1 cellular context compared by ENCODE assay signal in the genomic region with DNA sequence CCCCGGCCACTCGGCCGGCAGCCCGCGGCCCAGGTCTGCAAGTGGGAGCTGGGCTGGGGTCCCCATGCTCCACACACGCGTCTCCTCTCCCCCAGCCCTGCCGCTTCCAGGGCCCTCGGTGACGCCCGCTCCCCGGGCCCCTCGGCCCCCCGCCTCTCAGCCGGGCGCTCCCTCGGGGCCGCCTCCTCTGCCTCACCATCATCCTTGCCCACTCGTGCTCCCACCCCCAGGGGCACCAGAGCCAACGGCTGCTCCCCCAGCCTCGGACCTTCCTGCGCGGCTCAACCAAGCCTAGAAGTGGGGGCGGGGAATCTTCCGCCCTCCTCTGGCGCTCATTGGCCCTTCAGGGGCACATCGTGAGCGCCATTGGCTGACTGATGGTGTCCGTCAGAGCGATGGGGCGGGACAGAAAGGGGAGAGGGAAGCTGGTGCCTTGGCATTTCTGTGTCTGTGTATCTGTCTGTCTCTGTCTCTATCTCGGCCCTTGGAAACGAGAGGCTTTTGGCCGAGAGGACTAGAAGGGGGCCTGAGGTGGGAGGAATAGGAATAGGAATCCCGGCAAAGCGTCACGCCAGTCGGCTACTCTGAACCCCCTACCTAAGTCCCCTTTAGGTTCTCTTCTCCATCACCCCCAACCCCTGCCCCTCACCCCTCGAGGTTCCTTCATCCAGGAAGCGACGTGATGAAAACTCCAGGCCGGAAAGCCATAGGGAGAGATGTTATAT.
TF ChIP-seq lines count a peak whose summit lies in the region.

No MANE protein-coding gene starts in this region.

TF ChIP-seq in HepG2, 621 proteins besides CTCF, POLR2A, EP300 and RAD21 (continued from another document and continues in another):
- no peak; the same call in 1 of the 2 replicates for TF ChIP-seq ZNF142 (CRISPR knock-in tag; IDR thresholded peaks at IDR 0.05)
- no peak for TF ChIP-seq ZNF607 (CRISPR knock-in tag; IDR thresholded peaks at IDR 0.05; ENCODE audit: borderline replicate concordance)
- 0 out of 2 replicates have a peak, but pooled peaks have one; percentile 71 for TF ChIP-seq ZNF318 (CRISPR knock-in tag; IDR thresholded peaks at IDR 0.05)
- no peak for TF ChIP-seq ZNF616 (CRISPR knock-in tag; IDR thresholded peaks at IDR 0.05; ENCODE audit: low read depth)
- no peak for TF ChIP-seq JDP2 (CRISPR knock-in tag; IDR thresholded peaks at IDR 0.05; ENCODE audit: borderline replicate concordance)
- TF ChIP-seq ATRX (CRISPR knock-in tag; IDR thresholded peaks at IDR 0.05; ENCODE audit: borderline replicate concordance), result no peak
- no peak for TF ChIP-seq NFATC3 (CRISPR knock-in tag; IDR thresholded peaks at IDR 0.05)
- no peak for TF ChIP-seq ZFP36L1 (CRISPR knock-in tag; IDR thresholded peaks at IDR 0.05)
- no peak for TF ChIP-seq FLYWCH1 (CRISPR knock-in tag; IDR thresholded peaks at IDR 0.05)
- TF ChIP-seq ASH2L (IDR thresholded peaks at IDR 0.05; ENCODE audit: insufficient read length, low read depth, low read length), result peak; percentile 65
- no peak for TF ChIP-seq HHEX (CRISPR knock-in tag; IDR thresholded peaks at IDR 0.05)
- peak; percentile 68; the same call in 1 of the 2 replicates for TF ChIP-seq SOX13 (IDR thresholded peaks at IDR 0.05)
- peak in 1 of 2 experiments; percentile 35; a peak in 1 of 4 replicates for TF ChIP-seq SOX13 (CRISPR knock-in tag; conservative IDR thresholded peaks at IDR 0.05 in 1 of 2, IDR thresholded peaks at IDR 0.05 in 1 of 2)
- TF ChIP-seq, protein P1, sequence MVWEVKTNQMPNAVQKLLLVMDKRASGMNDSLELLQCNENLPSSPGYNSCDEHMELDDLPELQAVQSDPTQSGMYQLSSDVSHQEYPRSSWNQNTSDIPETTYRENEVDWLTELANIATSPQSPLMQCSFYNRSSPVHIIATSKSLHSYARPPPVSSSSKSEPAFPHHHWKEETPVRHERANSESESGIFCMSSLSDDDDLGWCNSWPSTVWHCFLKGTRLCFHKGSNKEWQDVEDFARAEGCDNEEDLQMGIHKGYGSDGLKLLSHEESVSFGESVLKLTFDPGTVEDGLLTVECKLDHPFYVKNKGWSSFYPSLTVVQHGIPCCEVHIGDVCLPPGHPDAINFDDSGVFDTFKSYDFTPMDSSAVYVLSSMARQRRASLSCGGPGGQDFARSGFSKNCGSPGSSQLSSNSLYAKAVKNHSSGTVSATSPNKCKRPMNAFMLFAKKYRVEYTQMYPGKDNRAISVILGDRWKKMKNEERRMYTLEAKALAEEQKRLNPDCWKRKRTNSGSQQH (CRISPR knock-in tag; IDR thresholded peaks at IDR 0.05; ENCODE audit: low read depth), result no peak
- no peak for TF ChIP-seq SMARCC2 (IDR thresholded peaks at IDR 0.05)
- TF ChIP-seq SP140L (CRISPR knock-in tag; IDR thresholded peaks at IDR 0.05; ENCODE audit: borderline replicate concordance), result no peak
- no peak for TF ChIP-seq RARA (CRISPR knock-in tag; IDR thresholded peaks at IDR 0.05)
- no peak for TF ChIP-seq MXD4 (CRISPR knock-in tag; IDR thresholded peaks at IDR 0.05)
- TF ChIP-seq ZNF33A (CRISPR knock-in tag; IDR thresholded peaks at IDR 0.05; ENCODE audit: borderline replicate concordance), result no peak
- no peak for TF ChIP-seq CC2D1A (CRISPR knock-in tag; IDR thresholded peaks at IDR 0.05)
- TF ChIP-seq HNRNPUL1 (IDR thresholded peaks at IDR 0.05; ENCODE audit: low read depth, low read length), result no peak
- no peak for TF ChIP-seq ATM (IDR thresholded peaks at IDR 0.05; ENCODE audit: borderline replicate concordance)
- peak; percentile 78; the same call in 1 of the 2 replicates for TF ChIP-seq ERF (CRISPR knock-in tag; IDR thresholded peaks at IDR 0.05)
- TF ChIP-seq ZNF431 (CRISPR knock-in tag; IDR thresholded peaks at IDR 0.05; ENCODE audit: borderline replicate concordance, low read depth), result no peak
- TF ChIP-seq ZNF10 (CRISPR knock-in tag; IDR thresholded peaks at IDR 0.05; ENCODE audit: borderline replicate concordance, low read depth), result no peak
- TF ChIP-seq RAD51 (IDR thresholded peaks at IDR 0.05; ENCODE audit: borderline replicate concordance), result no peak
- TF ChIP-seq PRMT3 (CRISPR knock-in tag; IDR thresholded peaks at IDR 0.05; ENCODE audit: borderline replicate concordance, low read depth), result no peak
- peak; percentile 55; the same call in 1 of the 2 replicates for TF ChIP-seq ATF1 (CRISPR knock-in tag; IDR thresholded peaks at IDR 0.05)
- no peak for TF ChIP-seq ZNF878 (CRISPR knock-in tag; IDR thresholded peaks at IDR 0.05)
- TF ChIP-seq, protein P2, sequence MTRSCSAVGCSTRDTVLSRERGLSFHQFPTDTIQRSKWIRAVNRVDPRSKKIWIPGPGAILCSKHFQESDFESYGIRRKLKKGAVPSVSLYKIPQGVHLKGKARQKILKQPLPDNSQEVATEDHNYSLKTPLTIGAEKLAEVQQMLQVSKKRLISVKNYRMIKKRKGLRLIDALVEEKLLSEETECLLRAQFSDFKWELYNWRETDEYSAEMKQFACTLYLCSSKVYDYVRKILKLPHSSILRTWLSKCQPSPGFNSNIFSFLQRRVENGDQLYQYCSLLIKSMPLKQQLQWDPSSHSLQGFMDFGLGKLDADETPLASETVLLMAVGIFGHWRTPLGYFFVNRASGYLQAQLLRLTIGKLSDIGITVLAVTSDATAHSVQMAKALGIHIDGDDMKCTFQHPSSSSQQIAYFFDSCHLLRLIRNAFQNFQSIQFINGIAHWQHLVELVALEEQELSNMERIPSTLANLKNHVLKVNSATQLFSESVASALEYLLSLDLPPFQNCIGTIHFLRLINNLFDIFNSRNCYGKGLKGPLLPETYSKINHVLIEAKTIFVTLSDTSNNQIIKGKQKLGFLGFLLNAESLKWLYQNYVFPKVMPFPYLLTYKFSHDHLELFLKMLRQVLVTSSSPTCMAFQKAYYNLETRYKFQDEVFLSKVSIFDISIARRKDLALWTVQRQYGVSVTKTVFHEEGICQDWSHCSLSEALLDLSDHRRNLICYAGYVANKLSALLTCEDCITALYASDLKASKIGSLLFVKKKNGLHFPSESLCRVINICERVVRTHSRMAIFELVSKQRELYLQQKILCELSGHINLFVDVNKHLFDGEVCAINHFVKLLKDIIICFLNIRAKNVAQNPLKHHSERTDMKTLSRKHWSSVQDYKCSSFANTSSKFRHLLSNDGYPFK (CRISPR knock-in tag; IDR thresholded peaks at IDR 0.05; ENCODE audit: borderline replicate concordance), result peak; percentile 13; the same call in 1 of the 2 replicates
- no peak for TF ChIP-seq FOSL1 (CRISPR knock-in tag; IDR thresholded peaks at IDR 0.05; ENCODE audit: borderline replicate concordance)
- no peak for TF ChIP-seq ZNF577 (CRISPR knock-in tag; IDR thresholded peaks at IDR 0.05; ENCODE audit: borderline replicate concordance, low read depth)
- TF ChIP-seq MLXIP (CRISPR knock-in tag; IDR thresholded peaks at IDR 0.05; ENCODE audit: borderline replicate concordance), result no peak
- no peak for TF ChIP-seq ZNF224 (CRISPR knock-in tag; IDR thresholded peaks at IDR 0.05)
- no peak for TF ChIP-seq ZNF235 (CRISPR knock-in tag; IDR thresholded peaks at IDR 0.05; ENCODE audit: borderline replicate concordance)
- no peak for TF ChIP-seq MATR3 (CRISPR knock-in tag; IDR thresholded peaks at IDR 0.05)
